In genomic region chr1:230518511-230518910, GRCh38 we compare ENCODE assay signal across 2 cellular contexts.
TF ChIP-seq lines count a peak whose summit lies in the region.

No MANE protein-coding gene starts in this region.

TF ChIP-seq in GM23338, 12 proteins besides CTCF, POLR2A, EP300 and RAD21:
- TF ChIP-seq REST (IDR thresholded peaks at IDR 0.05; ENCODE audit: unreplicated experiment) (no peak), ZNF114 (CRISPR knock-in tag; IDR thresholded peaks at IDR 0.05) (no peak), CREB1 (CRISPR knock-in tag; IDR thresholded peaks at IDR 0.05; ENCODE audit: low read depth) (no peak), JUNB (IDR thresholded peaks at IDR 0.05; ENCODE audit: unreplicated experiment) (no peak), NANOG (IDR thresholded peaks at IDR 0.05; ENCODE audit: borderline replicate concordance) (no peak), EZH2 (IDR thresholded peaks at IDR 0.05; ENCODE audit: low read depth, unreplicated experiment) (no peak)

TF ChIP-seq in WTC11, 78 proteins besides CTCF, POLR2A, EP300 and RAD21 (continued from another document):
- TF ChIP-seq, protein P1, sequence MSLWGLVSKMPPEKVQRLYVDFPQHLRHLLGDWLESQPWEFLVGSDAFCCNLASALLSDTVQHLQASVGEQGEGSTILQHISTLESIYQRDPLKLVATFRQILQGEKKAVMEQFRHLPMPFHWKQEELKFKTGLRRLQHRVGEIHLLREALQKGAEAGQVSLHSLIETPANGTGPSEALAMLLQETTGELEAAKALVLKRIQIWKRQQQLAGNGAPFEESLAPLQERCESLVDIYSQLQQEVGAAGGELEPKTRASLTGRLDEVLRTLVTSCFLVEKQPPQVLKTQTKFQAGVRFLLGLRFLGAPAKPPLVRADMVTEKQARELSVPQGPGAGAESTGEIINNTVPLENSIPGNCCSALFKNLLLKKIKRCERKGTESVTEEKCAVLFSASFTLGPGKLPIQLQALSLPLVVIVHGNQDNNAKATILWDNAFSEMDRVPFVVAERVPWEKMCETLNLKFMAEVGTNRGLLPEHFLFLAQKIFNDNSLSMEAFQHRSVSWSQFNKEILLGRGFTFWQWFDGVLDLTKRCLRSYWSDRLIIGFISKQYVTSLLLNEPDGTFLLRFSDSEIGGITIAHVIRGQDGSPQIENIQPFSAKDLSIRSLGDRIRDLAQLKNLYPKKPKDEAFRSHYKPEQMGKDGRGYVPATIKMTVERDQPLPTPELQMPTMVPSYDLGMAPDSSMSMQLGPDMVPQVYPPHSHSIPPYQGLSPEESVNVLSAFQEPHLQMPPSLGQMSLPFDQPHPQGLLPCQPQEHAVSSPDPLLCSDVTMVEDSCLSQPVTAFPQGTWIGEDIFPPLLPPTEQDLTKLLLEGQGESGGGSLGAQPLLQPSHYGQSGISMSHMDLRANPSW (CRISPR knock-in tag; conservative IDR thresholded peaks at IDR 0.05; ENCODE audit: low read depth), result no peak
- TF ChIP-seq JAZF1 (CRISPR knock-in tag; IDR thresholded peaks at IDR 0.05), result no peak
- TF ChIP-seq, protein P2, sequence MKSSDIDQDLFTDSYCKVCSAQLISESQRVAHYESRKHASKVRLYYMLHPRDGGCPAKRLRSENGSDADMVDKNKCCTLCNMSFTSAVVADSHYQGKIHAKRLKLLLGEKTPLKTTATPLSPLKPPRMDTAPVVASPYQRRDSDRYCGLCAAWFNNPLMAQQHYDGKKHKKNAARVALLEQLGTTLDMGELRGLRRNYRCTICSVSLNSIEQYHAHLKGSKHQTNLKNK (CRISPR knock-in tag; IDR thresholded peaks at IDR 0.05), result no peak
- no peak for TF ChIP-seq NFYB (CRISPR knock-in tag; conservative IDR thresholded peaks at IDR 0.05; ENCODE audit: low read depth)
- TF ChIP-seq, protein P3, sequence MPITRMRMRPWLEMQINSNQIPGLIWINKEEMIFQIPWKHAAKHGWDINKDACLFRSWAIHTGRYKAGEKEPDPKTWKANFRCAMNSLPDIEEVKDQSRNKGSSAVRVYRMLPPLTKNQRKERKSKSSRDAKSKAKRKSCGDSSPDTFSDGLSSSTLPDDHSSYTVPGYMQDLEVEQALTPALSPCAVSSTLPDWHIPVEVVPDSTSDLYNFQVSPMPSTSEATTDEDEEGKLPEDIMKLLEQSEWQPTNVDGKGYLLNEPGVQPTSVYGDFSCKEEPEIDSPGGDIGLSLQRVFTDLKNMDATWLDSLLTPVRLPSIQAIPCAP (CRISPR knock-in tag; IDR thresholded peaks at IDR 0.05), result no peak
- no peak for TF ChIP-seq TEAD1 (CRISPR knock-in tag; IDR thresholded peaks at IDR 0.05)
- TF ChIP-seq FOXK1 (CRISPR knock-in tag; IDR thresholded peaks at IDR 0.05), result no peak
- no peak for TF ChIP-seq FOXP4 (CRISPR knock-in tag; IDR thresholded peaks at IDR 0.05)
